21 cellular contexts compared by ENCODE assay signal in genomic region chr22:33142282-33142681, GRCh38.
"Had no signal": no experiment of that assay in that cellular context is flagged by ENCODE, and none has a peak within 500 bp of the region (broad histone marks: within the 10 kb centered on the region; RNA-seq: fewer than 3 reads in every experiment).

No MANE protein-coding gene starts in this region.

- ATAC-seq: naive thymus-derived CD8-positive, alpha-beta T cell; natural killer cell treated with Interleukin-12 subunit alpha and Interleukin-12 subunit beta and Interleukin-15 and Interleukin-18, amount 100 ng/mL, for 72 hours; pancreas; psoas muscle; right cardiac atrium; stimulated activated effector memory CD8-positive, alpha-beta T cell treated with anti-CD3 and anti-CD28 coated beads, Interleukin-12 subunit alpha, Interleukin-12 subunit beta, amount 100 ng/mL, for 72 hours; stimulated activated naive B cell treated with anti-CD40 and anti-IgM and Interleukin-4, amounts not matched to agents 10 μg/mL and 1 μg/mL and 100 μg/mL, for 72 hours had no signal

- DNase-seq: naive thymus-derived CD8-positive, alpha-beta T cell; nephron progenitor cell; nucleus accumbens; pancreas; psoas muscle; right cardiac atrium; right lobe of liver; sigmoid colon; small intestine; stimulated activated CD4-positive, alpha-beta T cell treated with anti-CD3 and anti-CD28 coated beads, Interleukin-15, amount 100 ng/mL, for 24 hours; stimulated activated CD4-positive, alpha-beta T cell treated with anti-CD3 and anti-CD28 coated beads, Interleukin-2, amount 100 ng/mL, for 24 hours; stimulated activated CD4-positive, alpha-beta T cell treated with anti-CD3 and anti-CD28 coated beads, Interleukin-2, amount 100 ng/mL, for 48 hours; stimulated activated CD4-positive, alpha-beta T cell treated with anti-CD3 and anti-CD28 coated beads, Interleukin-4, amount 100 ng/mL, for 24 hours; stimulated activated naive B cell treated with anti-CD40 and anti-IgM and Interleukin-4, amounts not matched to agents 10 μg/mL and 1 μg/mL and 100 μg/mL, for 72 hours; stimulated activated naive CD4-positive, alpha-beta T cell treated with Interleukin-2 at 50 U/mL for 16 hours; stomach; thyroid gland; trophoblast cell; upper lobe of left lung had no signal
